ENCODE assay signal across 12 cellular contexts in genomic region chr17:82367724-82368524, GRCh38. TPM values are rescaled to one million over a fixed set of nuclear protein-coding genes. Genes with fewer than 3 reads are reported as not detected.
DNase-seq lines count a peak whose midpoint lies in the region; ATAC-seq and TF ChIP-seq lines count a peak whose summit lies in the region.
"Had no signal": no experiment of that assay in that cellular context is flagged by ENCODE, and none has a peak within 500 bp of the region (broad histone marks: within the 10 kb centered on the region; RNA-seq: fewer than 3 reads in every experiment).

No MANE protein-coding gene starts in this region.

- CTCF ChIA-PET in PC-9 (lab: Charles Lee): interaction anchor here (0.6 kb wide), 1 partner anchor 85 kb away, joined by 4 read pairs; no protein-coding TSS in a partner anchor
- CTCF ChIA-PET in activated naive CD4-positive, alpha-beta T cell treated with anti-CD3 and anti-CD28 coated beads for 36 hours (lab: Charles Lee): no interaction called here

- peaks cover 17% of the 10 kb centered on the region for H3K4me1 Mint-ChIP-seq in activated naive CD4-positive, alpha-beta T cell treated with anti-CD3 and anti-CD28 coated beads for 36 hours (ENCODE audit: low read depth)

- no peak overlapping the region for H3K14ac ChIP-seq in neuronal stem cell (ENCODE audit: low read length)

- DNase-seq in SIG-M5 treated with dmso at 0.1 percent for 504 hours (lab: John Stamatoyannopoulos, UW; ENCODE audit: unreplicated experiment) (peak; percentile 23), SIG-M5 (lab: John Stamatoyannopoulos, UW) (no peak), NAMALWA (ENCODE audit: low spot score) (peak; percentile 100), neuronal stem cell (ENCODE audit: low spot score) (no peak), PC-9 (no peak)
- no peak for DNase-seq in activated naive CD4-positive, alpha-beta T cell treated with anti-CD3 and anti-CD28 coated beads for 36 hours
- DNase-seq: activated CD4-positive, alpha-beta T cell treated with anti-CD3 and anti-CD28 coated beads for 4 hours; heart right ventricle had no signal

- H3K23ac ChIP-seq in neuronal stem cell (ENCODE audit: low read depth, low read length, poor library complexity): peak overlapping the region; percentile 85

- BruUV-seq in PC-9 (replicated peaks; lab: Mats Ljungman, UMichigan): no TSS peak

- no peak overlapping the region for H2BK120ac ChIP-seq in neuronal stem cell (ENCODE audit: low read depth, low read length)

- no peak overlapping the region for H2AK5ac ChIP-seq in neuronal stem cell (ENCODE audit: low read depth, low read length)

- no peak overlapping the region for H3K27ac Mint-ChIP-seq in activated naive CD4-positive, alpha-beta T cell treated with anti-CD3 and anti-CD28 coated beads for 36 hours

- peaks cover 7% of the 10 kb centered on the region; the same call in 1 of the 2 replicates for H3F3A ChIP-seq in SU-DHL-6 (ENCODE audit: insufficient read depth)
- H3F3A ChIP-seq in PC-9 (ENCODE audit: insufficient read depth, low read depth): no peaks in the 10 kb centered on the region

- H3K4me3 ChIP-seq in SU-DHL-6 (ENCODE audit: insufficient read depth, low read length, poor library complexity, severe bottlenecking) (peak overlapping the region; percentile 8), neuronal stem cell (ENCODE audit: low read length in 2 of 2) (no peak overlapping the region), PC-9 (no peak overlapping the region)
- H3K4me3 ChIP-seq: BLaER1, heart right ventricle had no signal

- peaks cover 26% of the 10 kb centered on the region for H3K27me3 Mint-ChIP-seq in activated naive CD4-positive, alpha-beta T cell treated with anti-CD3 and anti-CD28 coated beads for 36 hours (ENCODE audit: low read depth)

- no peak overlapping the region for H2BK5ac ChIP-seq in neuronal stem cell (ENCODE audit: low read length)

- H2AFZ ChIP-seq in SU-DHL-6 (ENCODE audit: low read depth, low read length, severe bottlenecking) (peak overlapping the region; percentile 16), neuronal stem cell (ENCODE audit: low read length) (peak overlapping the region; percentile 35), PC-9 (no peak overlapping the region)

- H3K79me2 ChIP-seq in SU-DHL-6 (ENCODE audit: insufficient read depth, low read length) (no peaks in the 10 kb centered on the region), PC-9 (ENCODE audit: low read depth) (no peaks in the 10 kb centered on the region)

- H3K18ac ChIP-seq in neuronal stem cell (ENCODE audit: low read length): no peak overlapping the region

- H3K36me3 ChIP-seq in SU-DHL-6 (ENCODE audit: low read length): no peaks in the 10 kb centered on the region
- no peaks in the 10 kb centered on the region for H3K36me3 ChIP-seq in neuronal stem cell (replicated peaks in 1 of 2; ENCODE audit: control insufficient read depth in 2 of 2, insufficient read depth in 2 of 2, low read length in 2 of 2)
- no peaks in the 10 kb centered on the region for H3K36me3 ChIP-seq in PC-9 (ENCODE audit: low read depth)
- H3K36me3 ChIP-seq: BLaER1, heart right ventricle had no signal

- H3K9me3 ChIP-seq in SU-DHL-6 (ENCODE audit: insufficient read depth, low read length) (no peaks in the 10 kb centered on the region), neuronal stem cell (replicated peaks in 1 of 2; ENCODE audit: control insufficient read depth in 2 of 2, insufficient read depth in 1 of 2, low read depth in 1 of 2, low read length in 2 of 2) (peaks cover 0 to 3% of the 10 kb centered on the region in 2 donors), PC-9 (ENCODE audit: insufficient read depth, low read depth) (no peaks in the 10 kb centered on the region)
- H3K9me3 ChIP-seq: BLaER1, heart right ventricle had no signal

- no peak for ATAC-seq in HG02588 (IDR thresholded peaks at IDR 0.05; ENCODE audit: unreplicated experiment)
- ATAC-seq: heart right ventricle had no signal

- H3K9me2 ChIP-seq in SU-DHL-6 (replicated peaks; ENCODE audit: insufficient read depth, low read length) (no peaks in the 10 kb centered on the region), PC-9 (ENCODE audit: insufficient read depth) (no peaks in the 10 kb centered on the region)

- POLR2A ChIA-PET in PC-9 (lab: Charles Lee; ENCODE audit: unreplicated experiment): no interaction called here

- H3K4me3 Mint-ChIP-seq in activated naive CD4-positive, alpha-beta T cell treated with anti-CD3 and anti-CD28 coated beads for 36 hours: no peak overlapping the region

- peaks cover 4% of the 10 kb centered on the region for H3K79me1 ChIP-seq in neuronal stem cell (ENCODE audit: low read depth, low read length)

- H3K36me3 Mint-ChIP-seq in activated naive CD4-positive, alpha-beta T cell treated with anti-CD3 and anti-CD28 coated beads for 36 hours (ENCODE audit: low read depth): no peaks in the 10 kb centered on the region

- intact Hi-C loops in PC-9 (cut with micrococcal nuclease; ENCODE audit: unreplicated experiment): no loop called here
- intact Hi-C loops in activated naive CD4-positive, alpha-beta T cell treated with anti-CD3 and anti-CD28 coated beads for 36 hours (cut with micrococcal nuclease): no loop called here

- peak overlapping the region; percentile 24; the same call in 1 of the 2 replicates for H3K9ac ChIP-seq in SU-DHL-6 (ENCODE audit: low read length)
- no peak overlapping the region for H3K9ac ChIP-seq in neuronal stem cell (ENCODE audit: low read depth, low read length, poor library complexity)
- H3K9ac ChIP-seq: BLaER1 had no signal

- H3K27ac ChIP-seq in SU-DHL-6 (ENCODE audit: low read depth, low read length) (no peak overlapping the region), neuronal stem cell (replicated peaks; ENCODE audit: low read length) (no peak overlapping the region), PC-9 (no peak overlapping the region)
- H3K27ac ChIP-seq: BLaER1, heart right ventricle had no signal

- no peak overlapping the region for H3K4ac ChIP-seq in neuronal stem cell (ENCODE audit: low read length)

- H4K20me1 ChIP-seq in SU-DHL-6 (ENCODE audit: low read depth, low read length) (no peaks in the 10 kb centered on the region), PC-9 (ENCODE audit: insufficient read depth) (no peaks in the 10 kb centered on the region)

- H4K8ac ChIP-seq in neuronal stem cell (ENCODE audit: low read depth, low read length): no peak overlapping the region

- H3K4me1 ChIP-seq in neuronal stem cell (ENCODE audit: control insufficient read depth in 2 of 2, insufficient read depth in 1 of 2, low read depth in 1 of 2, low read length in 2 of 2): peaks cover 12 to 14% of the 10 kb centered on the region in 2 donors
- H3K4me1 ChIP-seq in PC-9 (replicated peaks; ENCODE audit: insufficient read depth): no peaks in the 10 kb centered on the region

- no CpG with 5 or more reads among the region's 14 CpGs for WGBS in neuronal stem cell (ENCODE audit: extremely low coverage in 2 of 2, insufficient read length in 2 of 2, insufficient replicate concordance in 1 of 2), 2 donors

- H2BK15ac ChIP-seq in neuronal stem cell (ENCODE audit: low read length): no peak overlapping the region

- TF ChIP-seq CTCF in SU-DHL-6 (IDR thresholded peaks at IDR 0.05; ENCODE audit: insufficient read depth, low read length, poor library complexity, severe bottlenecking): no peak
- TF ChIP-seq CTCF in PC-9 (conservative IDR thresholded peaks at IDR 0.05): no peak

- H2BK12ac ChIP-seq in neuronal stem cell (ENCODE audit: low read length): no peak overlapping the region

- H3K9me3 Mint-ChIP-seq in activated naive CD4-positive, alpha-beta T cell treated with anti-CD3 and anti-CD28 coated beads for 36 hours: no peaks in the 10 kb centered on the region

- no peaks in the 10 kb centered on the region for H3K27me3 ChIP-seq in SU-DHL-6 (ENCODE audit: low read length)
- H3K27me3 ChIP-seq in neuronal stem cell (ENCODE audit: control insufficient read depth in 3 of 3, insufficient read depth in 3 of 3, low read depth in 1 of 3, low read length in 3 of 3): peaks cover 6 to 31% (median 26%) of the 10 kb centered on the region in 3 experiments
- H3K27me3 ChIP-seq in PC-9 (ENCODE audit: insufficient read depth, low read depth): no peaks in the 10 kb centered on the region

- peak overlapping the region; percentile 50 for H3K4me2 ChIP-seq in SU-DHL-6 (ENCODE audit: low read depth, low read length, poor library complexity, severe bottlenecking)
- no peak overlapping the region for H3K4me2 ChIP-seq in neuronal stem cell (ENCODE audit: insufficient read depth, low read length, poor library complexity, severe bottlenecking)
- no peak overlapping the region for H3K4me2 ChIP-seq in PC-9
- H3K4me2 ChIP-seq: BLaER1 had no signal

- no peak overlapping the region for H4K91ac ChIP-seq in neuronal stem cell (ENCODE audit: low read depth, low read length, poor library complexity)

RNA-seq across cellular contexts. Expression of gene UTS2R, which starts 3.6 kb away (rescaled TPM):
- 0.11 TPM for polyA plus RNA-seq in neuronal stem cell (2013, experiment 1 of 2)
- polyA plus RNA-seq in neuronal stem cell (2013, experiment 2 of 2): 0.12 TPM
- not detected in 2 replicates for total RNA-seq in PC-9 (2021)
- not detected for total RNA-seq in activated naive CD4-positive, alpha-beta T cell treated with anti-CD3 and anti-CD28 coated beads for 36 hours
- total RNA-seq: subcutaneous adipose tissue had no signal

RNA-seq across cellular contexts. Expression of gene TEX19, which starts 8.9 kb away (rescaled TPM):
- 0.28 TPM for polyA plus RNA-seq in neuronal stem cell (2013, experiment 1 of 2)
- polyA plus RNA-seq in neuronal stem cell (2013, experiment 2 of 2): 0.19 TPM
- total RNA-seq in PC-9 (2021): 0.24 and 0.28 TPM in 2 replicates
- total RNA-seq in activated naive CD4-positive, alpha-beta T cell treated with anti-CD3 and anti-CD28 coated beads for 36 hours: under 1 TPM in 1 of 2 experiments, not detected in 1; 0.21 TPM
- total RNA-seq: heart right ventricle, subcutaneous adipose tissue had no signal
- polyA plus RNA-seq: heart right ventricle had no signal

RNA-seq across cellular contexts. Expression of gene SECTM1, which starts 34.4 kb away (rescaled TPM):
- 0.39 TPM for polyA plus RNA-seq in neuronal stem cell (2013, experiment 1 of 2)
- polyA plus RNA-seq in neuronal stem cell (2013, experiment 2 of 2): 0.65 TPM
- total RNA-seq in PC-9 (2021): 3.6 and 6.3 TPM in 2 replicates
- 1 to 10 TPM; 2.8 to 3.8 TPM for total RNA-seq in activated naive CD4-positive, alpha-beta T cell treated with anti-CD3 and anti-CD28 coated beads for 36 hours

RNA-seq across cellular contexts. Expression of gene HEXD, which starts 50.2 kb away (rescaled TPM):
- 19.9 TPM for polyA plus RNA-seq in neuronal stem cell (2013, experiment 1 of 2)
- 19.4 TPM for polyA plus RNA-seq in neuronal stem cell (2013, experiment 2 of 2)
- total RNA-seq in PC-9 (2021): 30.0 and 35.9 TPM in 2 replicates
- 10 to 100 TPM; 22.4 to 26.3 TPM for total RNA-seq in activated naive CD4-positive, alpha-beta T cell treated with anti-CD3 and anti-CD28 coated beads for 36 hours

RNA-seq across cellular contexts. Expression of gene OGFOD3, which starts 50.5 kb away (rescaled TPM):
- 14.8 TPM for polyA plus RNA-seq in neuronal stem cell (2013, experiment 1 of 2)
- 15.3 TPM for polyA plus RNA-seq in neuronal stem cell (2013, experiment 2 of 2)
- 26.6 and 32.9 TPM in 2 replicates for total RNA-seq in PC-9 (2021)
- total RNA-seq in activated naive CD4-positive, alpha-beta T cell treated with anti-CD3 and anti-CD28 coated beads for 36 hours: 10 to 100 TPM; 31.1 to 32.9 TPM

Comparison
In these comparisons a context has a peak if more than half of its experiments do, and no peak if none do; other contexts are left out.
1. DNase-seq: peak in SIG-M5 treated with dmso at 0.1 percent for 504 hours (single experiment) and NAMALWA (single experiment); none in SIG-M5 (single experiment), neuronal stem cell (single experiment), PC-9 (0 of 2) and activated naive CD4-positive, alpha-beta T cell treated with anti-CD3 and anti-CD28 coated beads for 36 hours (single experiment).